1 cellular context compared by ENCODE assay signal in the genomic region with DNA sequence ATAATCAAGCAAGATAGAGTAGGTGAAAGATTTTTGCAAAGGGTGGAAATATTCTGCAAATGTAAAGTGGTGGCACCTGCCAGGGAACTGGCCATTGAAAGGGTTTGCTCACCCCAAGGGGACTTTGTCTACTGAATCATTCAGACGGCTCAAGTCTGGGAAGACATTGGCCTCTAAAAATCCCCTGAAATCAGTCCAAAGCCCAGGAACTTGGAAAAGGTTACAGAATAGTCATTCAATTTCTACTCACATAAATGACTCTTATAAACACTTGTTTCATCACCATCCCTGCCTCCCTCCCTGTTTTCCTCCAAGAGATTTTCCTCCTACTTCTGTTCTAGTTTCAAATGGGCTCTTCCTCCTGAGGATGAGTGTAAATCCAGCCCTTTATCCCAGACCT.
TF ChIP-seq lines count a peak whose summit lies in the region.

No MANE protein-coding gene starts in this region.

TF ChIP-seq in endothelial cell of umbilical vein, 7 proteins besides CTCF, POLR2A, EP300 and RAD21:
- TF ChIP-seq GATA2 (IDR thresholded peaks at IDR 0.05; ENCODE audit: insufficient read depth, insufficient read length, low read depth, low read length) (no peak), MYC (IDR thresholded peaks at IDR 0.05; ENCODE audit: low read depth, low read length) (no peak)
